ENCODE assay signal across 18 cellular contexts in the genomic region with DNA sequence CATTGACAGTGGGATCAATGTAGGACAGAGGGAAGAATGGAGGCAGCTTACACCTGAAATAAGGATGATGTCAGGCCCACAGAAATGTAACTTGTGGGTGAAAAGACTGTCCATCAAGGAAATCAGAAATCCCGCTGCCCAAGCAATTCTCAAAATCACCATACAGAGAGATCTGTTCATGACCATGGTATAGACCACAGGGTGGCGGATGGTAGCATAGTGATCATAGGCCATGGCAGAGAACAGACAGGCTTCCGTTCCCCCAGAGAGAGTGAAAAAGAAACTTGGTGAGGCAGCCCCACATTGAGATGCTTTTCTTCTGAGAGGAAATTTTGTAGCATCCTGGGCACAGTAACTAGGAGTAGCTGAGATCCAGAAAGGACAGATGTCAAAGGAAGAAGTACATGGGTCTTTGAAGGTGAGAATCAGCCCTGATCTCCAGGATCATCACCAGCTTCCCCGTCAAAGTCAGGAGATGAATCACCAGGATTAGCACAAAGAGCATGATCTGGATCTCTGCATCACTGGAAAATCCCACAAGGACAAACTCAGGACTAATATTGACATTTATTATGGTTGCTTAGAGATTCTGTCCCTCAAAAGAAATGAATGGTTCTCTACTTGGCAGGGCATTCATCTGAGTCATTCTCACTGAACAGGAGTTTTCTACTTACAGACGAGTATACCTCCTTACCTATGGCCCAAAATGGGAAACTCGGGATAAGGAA. TPM values are rescaled to one million over a fixed set of nuclear protein-coding genes. Genes with fewer than 3 reads are reported as not detected.
DNase-seq lines count a peak whose midpoint lies in the region; ATAC-seq and TF ChIP-seq lines count a peak whose summit lies in the region.
"Had no signal": no experiment of that assay in that cellular context is flagged by ENCODE, and none has a peak within 500 bp of the region (broad histone marks: within the 10 kb centered on the region; RNA-seq: fewer than 3 reads in every experiment).

No MANE protein-coding gene starts in this region.

- no peaks in the 10 kb centered on the region for H3K9me3 ChIP-seq in heart right ventricle
- H3K9me3 ChIP-seq: thyroid gland had no signal

- no peaks in the 10 kb centered on the region for H3K27me3 ChIP-seq in heart right ventricle
- H3K27me3 ChIP-seq: thyroid gland had no signal

- intact Hi-C loops in heart right ventricle (cut with DNase I) = loop anchor here in 1 of 10 donors (10.0 kb wide), 1 partner anchor 161 kb away; no protein-coding TSS in a partner anchor

- 90 to 93% methylated on average over 6 of the region's 6 CpGs for WGBS in heart right ventricle, 2 donors

- DNase-seq in HT1080 (ENCODE audit: low read depth) = peak; percentile 42
- peak; percentile 22 for DNase-seq in RPMI7951 (ENCODE audit: low read depth)
- DNase-seq in epithelial cell of prostate (ENCODE audit: low read depth, low spot score) = peak; percentile 40
- DNase-seq in kidney tubule cell (ENCODE audit: low spot score) = peak; percentile 91
- no peak for DNase-seq in heart right ventricle
- no peak for DNase-seq in stimulated activated CD4-positive, alpha-beta T cell treated with anti-CD3 and anti-CD28 coated beads, Interleukin-1b, Interleukin-23, amount 100 ng/mL, for 48 hours
- DNase-seq: activated CD4-positive, CD25-positive, alpha-beta regulatory T cell treated with anti-CD3 and anti-CD28 coated beads, Interleukin-2, amount 50 U/mL, for 72 hours; activated naive CD4-positive, alpha-beta T cell treated with Interleukin-2 at 50 U/mL for 16 hours; activated T-cell treated with anti-CD3 and anti-CD28 coated beads, Interleukin-2, amount 50 U/mL, for 24 hours; caudate nucleus; CD4-positive, alpha-beta memory T cell; NCI-H1417; NCI-H510A treated with DMSO at 0.1 percent for 48 hours; occipital lobe; SHP77 treated with DMSO at 0.1 percent for 48 hours; stimulated activated CD4-positive, alpha-beta T cell treated with anti-CD3 and anti-CD28 coated beads, Interleukin-12 subunit alpha, Interleukin-12 subunit beta, amount 100 ng/mL, for 4 hours; thyroid gland had no signal

- H3K4me3 ChIP-seq in heart right ventricle = no peak overlapping the region
- H3K4me3 ChIP-seq: thyroid gland had no signal

- no peak for TF ChIP-seq CTCF in heart right ventricle (IDR thresholded peaks at IDR 0.05)

- H3K4me1 ChIP-seq in heart right ventricle = peaks cover 0 to 15% (median 8%) of the 10 kb centered on the region in 9 donors

- H3K27ac ChIP-seq in epithelial cell of prostate (no peak overlapping the region), heart right ventricle (no peak overlapping the region)
- H3K27ac ChIP-seq: thyroid gland had no signal

- ATAC-seq in heart right ventricle = no peak
- ATAC-seq in HG02973 (IDR thresholded peaks at IDR 0.05; ENCODE audit: unreplicated experiment) = no peak

- H3K36me3 ChIP-seq in heart right ventricle = peaks cover 0 to 23% (median 0%) of the 10 kb centered on the region in 9 donors
- H3K36me3 ChIP-seq: thyroid gland had no signal

RNA-seq across cellular contexts. Expression of gene ZNF641, which starts 5.5 kb away (rescaled TPM):
- total RNA-seq in HT1080 (2014; rRNA removed; shearing (Covaris generic)) = 3.9 and 5.4 TPM in 2 replicates
- 2.9 and 3.6 TPM in 2 replicates for polyA plus RNA-seq in HT1080 (2015; cell fraction: cytosol; rRNA removed)
- 7.5 and 8.0 TPM in 2 replicates for polyA plus RNA-seq in HT1080 (2015; cell fraction: nucleus; rRNA removed)
- total RNA-seq in RPMI7951 (2014; rRNA removed; shearing (Covaris generic)) = 3.5 and 4.7 TPM in 2 replicates
- total RNA-seq in heart right ventricle = 10 to 100 TPM; 13.8 to 19.1 (median 15.5) TPM
- polyA plus RNA-seq in heart right ventricle = 1 to 10 TPM; 3.6 to 3.8 TPM

Comparison
In these comparisons a context has a peak if more than half of its experiments do, and no peak if none do; other contexts are left out.
1. DNase-seq: peak in HT1080 (single experiment), RPMI7951 (single experiment), epithelial cell of prostate (single experiment) and kidney tubule cell (single experiment); none in heart right ventricle (0 of 2) and stimulated activated CD4-positive, alpha-beta T cell treated with anti-CD3 and anti-CD28 coated beads, Interleukin-1b, Interleukin-23, amount 100 ng/mL, for 48 hours (single experiment).